ENCODE assay signal across 18 cellular contexts in genomic region chr6:6614965-6615304, GRCh38. TPM values are rescaled to one million over a fixed set of nuclear protein-coding genes. Genes with fewer than 3 reads are reported as not detected.
A peak's percentile ranks its signal among the peaks of the same experiment; 100 is the strongest.
DNase-seq lines count a peak whose midpoint lies in the region; ATAC-seq, FAIRE-seq and TF ChIP-seq lines count a peak whose summit lies in the region.
"Had no signal": no experiment of that assay in that cellular context is flagged by ENCODE, and none has a peak within 500 bp of the region (broad histone marks: within the 10 kb centered on the region; RNA-seq: fewer than 3 reads in every experiment).

No MANE protein-coding gene starts in this region.

- in situ Hi-C loops in mammary epithelial cell (cut with MboI; ENCODE audit: low sequenced_read_pairs in 2 of 2) = no loop called here

- no TSS peak for BruUV-seq in mammary epithelial cell (replicated peaks; lab: Mats Ljungman, UMichigan)

- no peaks in the 10 kb centered on the region for H3K79me2 ChIP-seq in mammary epithelial cell (ENCODE audit: insufficient read depth, low read length)

- H3K4me3 ChIP-seq in mammary epithelial cell (replicated peaks in 1 of 3; ENCODE audit: insufficient read depth in 1 of 3, low read depth in 2 of 3, low read length in 3 of 3) (no peak overlapping the region), breast epithelium (peak overlapping the region in 1 of 3 donors; percentile 27), dorsolateral prefrontal cortex (no peak overlapping the region), uterus (peak overlapping the region in 1 of 2 donors; percentile 22), adrenal gland (no peak overlapping the region)
- H3K4me3 ChIP-seq: upper lobe of right lung had no signal

- POLR2A ChIA-PET in activated B cell treated with CpG ODN at 0.5 μM for 24 hours (lab: Charles Lee) = interaction anchor here (0.6 to 1.3 kb wide), 2 partner anchors 16 to 22 kb away, joined by 3 to 9 read pairs; no protein-coding TSS in a partner anchor

- H3K9ac ChIP-seq in mammary epithelial cell (ENCODE audit: insufficient read depth, low read length) = no peak overlapping the region

- ATAC-seq in activated B cell treated with CpG ODN at 0.5 μM for 24 hours (ENCODE audit: low read depth) = no peak
- ATAC-seq: activated CD4-positive, CD25-positive, alpha-beta regulatory T cell treated with anti-CD3 and anti-CD28 coated beads, Interleukin-2, amount 50 U/mL, for 24 hours had no signal

- WGBS in mammary epithelial cell (ENCODE audit: low coverage, missing lambda C conversion rate) = 17% methylated on average over 7 of the region's 7 CpGs
- 50 to 72% (median 63%) methylated on average over 7 of the region's 7 CpGs for WGBS in adrenal gland, 4 donors

- peak overlapping the region; percentile 75 for H2AFZ ChIP-seq in mammary epithelial cell (ENCODE audit: low read depth, low read length)

- H3K9me3 ChIP-seq in mammary epithelial cell (replicated peaks; ENCODE audit: insufficient read depth, low read length) (no peaks in the 10 kb centered on the region), breast epithelium (no peaks in the 10 kb centered on the region), uterus (no peaks in the 10 kb centered on the region), adrenal gland (replicated peaks in 1 of 3) (no peaks in the 10 kb centered on the region)
- H3K9me3 ChIP-seq: Caco-2, neutrophil, upper lobe of right lung had no signal

- H3K9me3 Mint-ChIP-seq in activated B cell treated with CpG ODN at 0.5 μM for 24 hours = peaks cover 2% of the 10 kb centered on the region

- dilution Hi-C loops in mammary epithelial cell (cut with HindIII; ENCODE audit: low sequenced_read_pairs) = no loop called here

- no peak for DNase-seq in mammary epithelial cell
- no peak for DNase-seq in breast epithelium (ENCODE audit: low spot score in 2 of 2)
- DNase-seq in activated B cell treated with CpG ODN at 0.5 μM for 24 hours = no peak
- DNase-seq in dorsolateral prefrontal cortex = no peak
- DNase-seq in uterus = no peak
- DNase-seq in adrenal gland = no peak
- DNase-seq in stimulated activated CD4-positive, alpha-beta T cell treated with anti-CD3 and anti-CD28 coated beads, Interleukin-4, amount 100 ng/mL, for 4 hours = no peak
- DNase-seq in D721Med (ENCODE audit: insufficient read length, low spot score) = no peak
- DNase-seq: Caco-2, EL, foreskin melanocyte, NCI-H1436 treated with DMSO at 0.1 percent for 48 hours, NCI-H2171 treated with DMSO at 0.1 percent for 48 hours, upper lobe of right lung had no signal

- H3K4me1 ChIP-seq in mammary epithelial cell (ENCODE audit: insufficient read depth, low read length) = peaks cover 7% of the 10 kb centered on the region
- H3K4me1 ChIP-seq in breast epithelium = no peaks in the 10 kb centered on the region
- H3K4me1 ChIP-seq in uterus = no peaks in the 10 kb centered on the region
- no peaks in the 10 kb centered on the region for H3K4me1 ChIP-seq in adrenal gland (replicated peaks in 1 of 2)
- H3K4me1 ChIP-seq: Caco-2 had no signal

- no peak for TF ChIP-seq POLR2A in breast epithelium (IDR thresholded peaks at IDR 0.05)
- no peak for TF ChIP-seq POLR2A in uterus (IDR thresholded peaks at IDR 0.05)
- TF ChIP-seq POLR2A in adrenal gland (IDR thresholded peaks at IDR 0.05) = no peak

- CTCF ChIA-PET in mammary epithelial cell (lab: Charles Lee; ENCODE audit: low non-redundant PET) = no interaction called here
- CTCF ChIA-PET in activated B cell treated with CpG ODN at 0.5 μM for 24 hours (lab: Charles Lee) = no interaction called here

- H3K4me1 Mint-ChIP-seq in activated B cell treated with CpG ODN at 0.5 μM for 24 hours = peaks cover 90% of the 10 kb centered on the region

- H3K36me3 ChIP-seq in mammary epithelial cell (ENCODE audit: insufficient read depth, low read length) (no peaks in the 10 kb centered on the region), breast epithelium (no peaks in the 10 kb centered on the region), uterus (no peaks in the 10 kb centered on the region), adrenal gland (replicated peaks in 1 of 2) (no peaks in the 10 kb centered on the region)
- H3K36me3 ChIP-seq: neutrophil, upper lobe of right lung had no signal

- intact Hi-C loops in mammary epithelial cell (cut with micrococcal nuclease) = no loop called here
- intact Hi-C loops in breast epithelium (cut with DNase I; ENCODE audit: low total_unique reads) = no loop called here
- intact Hi-C loops in activated B cell treated with CpG ODN at 0.5 μM for 24 hours (cut with micrococcal nuclease) = no loop called here
- intact Hi-C loops in dorsolateral prefrontal cortex (cut with DNase I) = loop anchor here in 1 of 2 donors (1.0 to 5.0 kb wide), 2 partner anchors 7 to 58 kb away; no protein-coding TSS in a partner anchor
- intact Hi-C loops in uterus (cut with DNase I; ENCODE audit: low total_unique reads) = no loop called here
- intact Hi-C loops in adrenal gland (cut with DNase I) = no loop called here

- no peak overlapping the region for H3K4me3 Mint-ChIP-seq in activated B cell treated with CpG ODN at 0.5 μM for 24 hours

- no peak for TF ChIP-seq CTCF in mammary epithelial cell (conservative IDR thresholded peaks at IDR 0.05 in 1 of 2, IDR thresholded peaks at IDR 0.05 in 1 of 2; ENCODE audit: extremely low read depth in 1 of 2, insufficient read depth in 1 of 2, low read depth in 1 of 2, low read length in 2 of 2)
- no peak for TF ChIP-seq CTCF in breast epithelium (IDR thresholded peaks at IDR 0.05)
- TF ChIP-seq CTCF in activated B cell treated with CpG ODN at 0.5 μM for 24 hours (IDR thresholded peaks at IDR 0.05) = no peak
- no peak for TF ChIP-seq CTCF in dorsolateral prefrontal cortex (IDR thresholded peaks at IDR 0.05 in 54 of 56, conservative IDR thresholded peaks at IDR 0.05 in 2 of 56; ENCODE audit: low read depth in 1 of 56, partially characterized antibody in 56 of 56)
- TF ChIP-seq CTCF in uterus (IDR thresholded peaks at IDR 0.05) = no peak
- TF ChIP-seq CTCF in adrenal gland (IDR thresholded peaks at IDR 0.05) = no peak
- no peak for TF ChIP-seq CTCF in D721Med (IDR thresholded peaks at IDR 0.05; ENCODE audit: insufficient read depth, missing control alignments)

- peaks cover 23% of the 10 kb centered on the region for H3K36me3 Mint-ChIP-seq in activated B cell treated with CpG ODN at 0.5 μM for 24 hours (ENCODE audit: low read depth)

- H3K27ac ChIP-seq in mammary epithelial cell (ENCODE audit: insufficient read depth, low read depth, low read length) = no peak overlapping the region
- no peak overlapping the region for H3K27ac ChIP-seq in breast epithelium
- H3K27ac ChIP-seq in dorsolateral prefrontal cortex = peak overlapping the region in 44 of 59 donors; percentile 2 to 86 (median 56)
- peak overlapping the region; percentile 60 to 69 for H3K27ac ChIP-seq in uterus
- H3K27ac ChIP-seq in adrenal gland = no peak overlapping the region
- H3K27ac ChIP-seq: neutrophil, upper lobe of right lung had no signal

- no peak overlapping the region for H3K4me2 ChIP-seq in mammary epithelial cell (ENCODE audit: insufficient read depth, low read depth, low read length)

- H4K20me1 ChIP-seq in mammary epithelial cell (ENCODE audit: insufficient read depth, low read length) = no peaks in the 10 kb centered on the region

- FAIRE-seq in D721Med (lab: Jason Lieb, UNC) = no peak
- FAIRE-seq: colon had no signal

- peak overlapping the region; percentile 6 for H3K27ac Mint-ChIP-seq in activated B cell treated with CpG ODN at 0.5 μM for 24 hours

- H3K27me3 ChIP-seq in mammary epithelial cell (ENCODE audit: insufficient read depth, low read length) (no peaks in the 10 kb centered on the region), breast epithelium (no peaks in the 10 kb centered on the region), dorsolateral prefrontal cortex (no peaks in the 10 kb centered on the region), uterus (no peaks in the 10 kb centered on the region), adrenal gland (no peaks in the 10 kb centered on the region)
- H3K27me3 ChIP-seq: neutrophil, upper lobe of right lung had no signal

- no peaks in the 10 kb centered on the region for H3K27me3 Mint-ChIP-seq in activated B cell treated with CpG ODN at 0.5 μM for 24 hours

RNA-seq across cellular contexts. Expression of gene LY86, which starts 26.4 kb away (rescaled TPM):
- total RNA-seq in mammary epithelial cell (not detected), breast epithelium (1 to 10 TPM; 3.3 to 8.3 (median 3.4) TPM), activated B cell treated with CpG ODN at 0.5 μM for 24 hours (57.6 and 58.1 TPM in 2 replicates), dorsolateral prefrontal cortex (10 to 100 TPM in 6 of 120 experiments, 1 to 10 TPM in 110, under 1 TPM in 3, not detected in 1; 0.71 to 18.3 (median 4.1) TPM), uterus (1 to 10 TPM in 1 of 4 donors, under 1 TPM in 1, not detected in 2; 0.73 to 4.4 TPM), adrenal gland (10 to 100 TPM in 3 of 8 donors, 1 to 10 TPM in 4, under 1 TPM in 1; 0.60 to 25.7 (median 8.1) TPM)
- polyA plus RNA-seq in mammary epithelial cell (not detected), adrenal gland (1 to 10 TPM; 4.6 to 6.7 (median 4.8) TPM)
- polyA minus RNA-seq in mammary epithelial cell = not detected
- total RNA-seq: Caco-2, H4 had no signal

Comparison
In these comparisons a context has a peak if more than half of its experiments do, and no peak if none do; other contexts are left out.
1. H3K27ac ChIP-seq: peak in dorsolateral prefrontal cortex (44 of 59) and uterus (2 of 2); none in mammary epithelial cell (single experiment), breast epithelium (0 of 2) and adrenal gland (0 of 5).